19 cellular contexts compared by ENCODE assay signal in the genomic region with DNA sequence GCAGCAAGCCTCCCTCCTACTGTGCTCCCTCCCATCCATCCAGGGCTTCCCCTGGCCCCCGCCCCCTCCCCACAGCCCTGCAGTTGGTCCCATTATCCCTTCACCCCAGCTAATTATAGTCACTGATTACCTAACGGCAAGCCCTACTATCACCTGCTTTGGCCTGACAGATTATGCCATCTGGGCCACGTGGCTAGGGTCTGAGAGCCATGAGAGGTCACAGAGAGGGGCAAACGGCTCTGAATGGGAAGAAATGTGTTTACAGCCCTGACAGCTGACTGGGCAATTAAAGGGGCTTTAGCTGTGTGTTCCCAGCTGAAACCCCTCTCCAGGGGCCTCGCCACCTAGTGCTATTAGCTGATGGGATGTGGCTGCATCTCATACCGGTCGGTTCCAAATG.
DNase-seq lines count a peak whose midpoint lies in the region; ATAC-seq, FAIRE-seq and TF ChIP-seq lines count a peak whose summit lies in the region.
"Had no signal": no experiment of that assay in that cellular context is flagged by ENCODE, and none has a peak within 500 bp of the region (broad histone marks: within the 10 kb centered on the region; RNA-seq: fewer than 3 reads in every experiment).

No MANE protein-coding gene starts in this region.

- 38% methylated on average over 7 of the region's 7 CpGs for WGBS in GM12878 (ENCODE audit: insufficient coverage, insufficient replicate concordance, low lambda C conversion rate, missing lambda C conversion rate)

- no peaks in the 10 kb centered on the region; the same call in 2 of the 3 replicates for H3K9me3 ChIP-seq in GM12878 (replicated peaks; ENCODE audit: control insufficient read depth, insufficient read depth, low read length)
- H3K9me3 ChIP-seq: BE2C, Peyer's patch, thoracic aorta had no signal

- no peaks in the 10 kb centered on the region for H3K36me3 Mint-ChIP-seq in progenitor cell of endocrine pancreas (ENCODE audit: insufficient read depth)

- no peak for FAIRE-seq in GM12878 (lab: Jason Lieb, UNC)
- FAIRE-seq: small intestine had no signal

- H3K4me1 Mint-ChIP-seq in progenitor cell of endocrine pancreas (ENCODE audit: low read depth), result peaks cover 20% of the 10 kb centered on the region
- H3K4me1 Mint-ChIP-seq: central memory CD8-positive, alpha-beta T cell had no signal

- H3K4me3 Mint-ChIP-seq in progenitor cell of endocrine pancreas (ENCODE audit: low read depth), result no peak overlapping the region
- H3K4me3 Mint-ChIP-seq: central memory CD8-positive, alpha-beta T cell; effector memory CD8-positive, alpha-beta T cell had no signal

- SMC1A ChIA-PET in GM12878 (lab: Charles Lee; ENCODE audit: uncharacterized antibody, unreplicated experiment), result interaction anchor here (0.8 to 1.7 kb wide), 4 partner anchors 9 to 37 kb away, joined by 3 to 10 read pairs (median 4); no protein-coding TSS in a partner anchor

- RAD21 ChIA-PET in GM12878 (lab: Charles Lee; ENCODE audit: unreplicated experiment), result interaction anchor here (1.2 kb wide), 1 partner anchor 12 kb away, joined by 4 read pairs; no protein-coding TSS in a partner anchor

- BruUV-seq in GM12878 (replicated peaks; lab: Mats Ljungman, UMichigan), result no TSS peak

- in situ Hi-C loops in GM12878 (cut with MboI), result no loop called here

- TF ChIP-seq POLR2A in GM12878 (IDR thresholded peaks at IDR 0.05; ENCODE audit: low read depth, low read length), result no peak

- no peak overlapping the region for H3K9ac ChIP-seq in GM12878 (ENCODE audit: control insufficient read depth, insufficient read depth, low read length)

- CTCF ChIA-PET in GM12878 (lab: Yijun Ruan, JAX), result interaction anchor here (0.6 to 2.1 kb wide), 4 partner anchors 8 to 20 kb away, joined by 3 to 8 read pairs (median 3); no protein-coding TSS in a partner anchor

- H4K20me1 ChIP-seq in GM12878 (ENCODE audit: control insufficient read depth, insufficient read depth), result no peaks in the 10 kb centered on the region

- no peak for TF ChIP-seq EP300 in GM12878 (IDR thresholded peaks at IDR 0.05; ENCODE audit: borderline replicate concordance in 1 of 2, control insufficient read depth in 1 of 2, low read depth in 2 of 2, low read length in 2 of 2)

- H3K79me2 ChIP-seq in GM12878 (ENCODE audit: control insufficient read depth, insufficient read depth, low read length), result no peaks in the 10 kb centered on the region
- H3K79me2 ChIP-seq: hepatocyte had no signal

- H3K4me1 ChIP-seq in GM12878 (ENCODE audit: control insufficient read depth, insufficient read depth, low read length), result peaks cover 16% of the 10 kb centered on the region
- H3K4me1 ChIP-seq: Peyer's patch had no signal

- ATAC-seq in GM21723 (IDR thresholded peaks at IDR 0.05; ENCODE audit: unreplicated experiment) (peak; percentile 12), GM12878 (peak; percentile 7), sciatic nerve (no peak)
- ATAC-seq: effector memory CD8-positive, alpha-beta T cell had no signal

- no peak for TF ChIP-seq CTCF in GM12878 (IDR thresholded peaks at IDR 0.05 in 2 of 3, conservative IDR thresholded peaks at IDR 0.05 in 1 of 3; ENCODE audit: control insufficient read depth in 2 of 3, extremely low read depth in 1 of 3, insufficient read depth in 1 of 3, low read depth in 3 of 3, low read length in 3 of 3)
- TF ChIP-seq CTCF in progenitor cell of endocrine pancreas (IDR thresholded peaks at IDR 0.05; ENCODE audit: unreplicated experiment), result no peak

- DNase-seq in NCI-H146 (lab: John Stamatoyannopoulos, UW) (peak; percentile 97), GM12878 (ENCODE audit: low read depth, low spot score) (no peak), progenitor cell of endocrine pancreas (ENCODE audit: low spot score, unreplicated experiment) (no peak), CD1c-positive myeloid dendritic cell (ENCODE audit: extremely low spot score) (no peak), sciatic nerve (ENCODE audit: low spot score) (no peak), posterior cingulate gyrus (no peak)
- DNase-seq: activated CD8-positive, alpha-beta memory T cell treated with anti-CD3 and anti-CD28 coated beads for 24 hours; BE2C; effector memory CD8-positive, alpha-beta T cell; KBM-7; kidney glomerular epithelial cell; NCI-H446; Peyer's patch; small intestine had no signal

- no peaks in the 10 kb centered on the region for H3K9me3 Mint-ChIP-seq in progenitor cell of endocrine pancreas (ENCODE audit: low read depth)
- H3K9me3 Mint-ChIP-seq: central memory CD8-positive, alpha-beta T cell; effector memory CD8-positive, alpha-beta T cell had no signal

- peak overlapping the region; percentile 54 for H2AFZ ChIP-seq in GM12878 (ENCODE audit: control insufficient read depth, low read depth, low read length)
- H2AFZ ChIP-seq: hepatocyte had no signal

- intact Hi-C loops in GM12878 (cut with micrococcal nuclease; ENCODE audit: unreplicated experiment), result no loop called here
- intact Hi-C loops in sciatic nerve (cut with DNase I), result no loop called here
- intact Hi-C loops in posterior cingulate gyrus (cut with DNase I), result loop anchor here (5.0 kb wide), 1 partner anchor 129 kb away; no protein-coding TSS in a partner anchor

- H3K27ac ChIP-seq in GM12878 (ENCODE audit: control insufficient read depth, insufficient read depth), result no peak overlapping the region
- H3K27ac ChIP-seq: hepatocyte, HL-60, Peyer's patch, thoracic aorta had no signal

- H3K4me2 ChIP-seq in GM12878 (ENCODE audit: control insufficient read depth, insufficient read depth), result peak overlapping the region; percentile 33; the same call in 1 of the 2 replicates
- H3K4me2 ChIP-seq: hepatocyte had no signal

- H3K27ac Mint-ChIP-seq in progenitor cell of endocrine pancreas, result peak overlapping the region; percentile 89
- H3K27ac Mint-ChIP-seq: effector memory CD8-positive, alpha-beta T cell had no signal

- peaks cover 47% of the 10 kb centered on the region for H3K27me3 Mint-ChIP-seq in progenitor cell of endocrine pancreas

- H3K27me3 ChIP-seq in GM12878 (replicated peaks in 1 of 2; ENCODE audit: control insufficient read depth in 2 of 2, insufficient read depth in 2 of 2, low read length in 1 of 2), result no peaks in the 10 kb centered on the region
- H3K27me3 ChIP-seq: BE2C, hepatocyte, Peyer's patch had no signal

- H3K36me3 ChIP-seq in GM12878 (ENCODE audit: control insufficient read depth in 2 of 2, insufficient read depth in 2 of 2, low read length in 1 of 2), result no peaks in the 10 kb centered on the region
- H3K36me3 ChIP-seq: BE2C, Peyer's patch, thoracic aorta had no signal

- POLR2A ChIA-PET in GM12878 (lab: Charles Lee), result interaction anchor here (0.6 kb wide), 1 partner anchor 12 kb away, joined by 3 read pairs; no protein-coding TSS in a partner anchor

- no peak overlapping the region for H3K4me3 ChIP-seq in GM12878
- H3K4me3 ChIP-seq: hepatocyte, Peyer's patch, thoracic aorta had no signal

- TF ChIP-seq RAD21 in GM12878 (IDR thresholded peaks at IDR 0.05; ENCODE audit: insufficient read depth, low read depth, low read length), result no peak

TF ChIP-seq in GM12878, 131 proteins besides CTCF, POLR2A, EP300 and RAD21 (continues in another document):
- TF ChIP-seq, protein P1, sequence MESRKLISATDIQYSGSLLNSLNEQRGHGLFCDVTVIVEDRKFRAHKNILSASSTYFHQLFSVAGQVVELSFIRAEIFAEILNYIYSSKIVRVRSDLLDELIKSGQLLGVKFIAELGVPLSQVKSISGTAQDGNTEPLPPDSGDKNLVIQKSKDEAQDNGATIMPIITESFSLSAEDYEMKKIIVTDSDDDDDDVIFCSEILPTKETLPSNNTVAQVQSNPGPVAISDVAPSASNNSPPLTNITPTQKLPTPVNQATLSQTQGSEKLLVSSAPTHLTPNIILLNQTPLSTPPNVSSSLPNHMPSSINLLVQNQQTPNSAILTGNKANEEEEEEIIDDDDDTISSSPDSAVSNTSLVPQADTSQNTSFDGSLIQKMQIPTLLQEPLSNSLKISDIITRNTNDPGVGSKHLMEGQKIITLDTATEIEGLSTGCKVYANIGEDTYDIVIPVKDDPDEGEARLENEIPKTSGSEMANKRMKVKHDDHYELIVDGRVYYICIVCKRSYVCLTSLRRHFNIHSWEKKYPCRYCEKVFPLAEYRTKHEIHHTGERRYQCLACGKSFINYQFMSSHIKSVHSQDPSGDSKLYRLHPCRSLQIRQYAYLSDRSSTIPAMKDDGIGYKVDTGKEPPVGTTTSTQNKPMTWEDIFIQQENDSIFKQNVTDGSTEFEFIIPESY (IDR thresholded peaks at IDR 0.05), result no peak
- TF ChIP-seq GABPA (IDR thresholded peaks at IDR 0.05; ENCODE audit: low read depth) (no peak), ZNF274 (IDR thresholded peaks at IDR 0.05; ENCODE audit: insufficient read depth, insufficient read length) (no peak), SMARCA5 (IDR thresholded peaks at IDR 0.05) (no peak), TCF3 (IDR thresholded peaks at IDR 0.05; ENCODE audit: borderline replicate concordance, insufficient read depth, low read depth, low read length) (no peak), YBX1 (IDR thresholded peaks at IDR 0.05) (no peak), SMAD5 (IDR thresholded peaks at IDR 0.05; ENCODE audit: low read depth) (no peak), ZNF207 (IDR thresholded peaks at IDR 0.05; ENCODE audit: borderline replicate concordance) (no peak)
- TF ChIP-seq, protein P2, sequence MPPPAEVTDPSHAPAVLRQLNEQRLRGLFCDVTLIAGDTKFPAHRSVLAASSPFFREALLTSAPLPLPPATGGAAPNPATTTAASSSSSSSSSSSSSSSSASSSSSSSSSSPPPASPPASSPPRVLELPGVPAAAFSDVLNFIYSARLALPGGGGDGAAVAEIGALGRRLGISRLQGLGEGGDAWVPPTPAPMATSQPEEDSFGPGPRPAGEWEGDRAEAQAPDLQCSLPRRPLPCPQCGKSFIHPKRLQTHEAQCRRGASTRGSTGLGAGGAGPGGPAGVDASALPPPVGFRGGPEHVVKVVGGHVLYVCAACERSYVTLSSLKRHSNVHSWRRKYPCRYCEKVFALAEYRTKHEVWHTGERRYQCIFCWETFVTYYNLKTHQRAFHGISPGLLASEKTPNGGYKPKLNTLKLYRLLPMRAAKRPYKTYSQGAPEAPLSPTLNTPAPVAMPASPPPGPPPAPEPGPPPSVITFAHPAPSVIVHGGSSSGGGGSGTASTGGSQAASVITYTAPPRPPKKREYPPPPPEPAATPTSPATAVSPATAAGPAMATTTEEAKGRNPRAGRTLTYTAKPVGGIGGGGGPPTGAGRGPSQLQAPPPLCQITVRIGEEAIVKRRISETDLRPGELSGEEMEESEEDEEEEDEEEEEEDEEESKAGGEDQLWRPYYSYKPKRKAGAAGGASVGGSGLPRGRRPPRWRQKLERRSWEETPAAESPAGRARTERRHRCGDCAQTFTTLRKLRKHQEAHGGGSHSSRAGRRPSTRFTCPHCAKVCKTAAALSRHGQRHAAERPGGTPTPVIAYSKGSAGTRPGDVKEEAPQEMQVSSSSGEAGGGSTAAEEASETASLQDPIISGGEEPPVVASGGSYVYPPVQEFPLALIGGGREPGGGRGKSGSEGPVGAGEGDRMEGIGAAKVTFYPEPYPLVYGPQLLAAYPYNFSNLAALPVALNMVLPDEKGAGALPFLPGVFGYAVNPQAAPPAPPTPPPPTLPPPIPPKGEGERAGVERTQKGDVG (CRISPR knock-in tag; IDR thresholded peaks at IDR 0.05), result no peak
